Comparison of ENCODE assay signal across 8 cellular contexts in genomic region chr3:107430214-107431047, GRCh38. TPM values are rescaled to one million over a fixed set of nuclear protein-coding genes. Genes with fewer than 3 reads are reported as not detected.
DNase-seq lines count a peak whose midpoint lies in the region; ATAC-seq and TF ChIP-seq lines count a peak whose summit lies in the region.

No MANE protein-coding gene starts in this region.

- H3K4me2 ChIP-seq in Karpas-422 (ENCODE audit: low read depth, low read length, poor library complexity, severe bottlenecking) = peak overlapping the region; percentile 80

- peak overlapping the region; percentile 86 for H3K9ac ChIP-seq in Karpas-422 (ENCODE audit: low read length)

- in situ Hi-C loops in astrocyte of the spinal cord (cut with HindIII; ENCODE audit: low sequenced_read_pairs) = no loop called here

- ATAC-seq in stimulated activated naive CD8-positive, alpha-beta T cell treated with anti-CD3 and anti-CD28 coated beads, Interleukin-15, Interleukin-2, amounts not matched to agents 100 U/mL and 50 U/mL, for 24 hours = no peak
- ATAC-seq in HG03439 (IDR thresholded peaks at IDR 0.05; ENCODE audit: unreplicated experiment) = no peak

- peak overlapping the region; percentile 54 for H3K27ac ChIP-seq in Karpas-422 (ENCODE audit: low read length)

- H3K36me3 ChIP-seq in GM06990 (ENCODE audit: control insufficient read depth, insufficient read depth, low read length) = no peaks in the 10 kb centered on the region
- no peaks in the 10 kb centered on the region for H3K36me3 ChIP-seq in Karpas-422 (ENCODE audit: insufficient read depth, low read length)

- H3K4me1 ChIP-seq in Karpas-422 (ENCODE audit: low read length) = peaks cover 65% of the 10 kb centered on the region

- no peaks in the 10 kb centered on the region for H3K9me3 ChIP-seq in Karpas-422 (ENCODE audit: low read length)

- DNase-seq in GM06990 (ENCODE audit: extremely low read depth, insufficient read length) (peak; percentile 10), Karpas-422 (peak; percentile 74), astrocyte of the spinal cord (ENCODE audit: low read depth, low spot score) (peak; percentile 47), inferior parietal cortex (ENCODE audit: extremely low spot score) (peak; percentile 64), NOMO-1 treated with DMSO at 0.1 percent for 48 hours (lab: John Stamatoyannopoulos, UW; ENCODE audit: unreplicated experiment) (no peak)
- peak; percentile 12 for DNase-seq in stimulated activated naive CD8-positive, alpha-beta T cell treated with anti-CD3 and anti-CD28 coated beads, Interleukin-15, Interleukin-2, amounts not matched to agents 100 U/mL and 50 U/mL, for 24 hours
- DNase-seq in stimulated activated CD4-positive, alpha-beta T cell treated with anti-CD3 and anti-CD28 coated beads, Interleukin-4, amount 100 ng/mL, for 4 hours = no peak

- H3K79me2 ChIP-seq in Karpas-422 (ENCODE audit: low read length) = no peaks in the 10 kb centered on the region

- peak overlapping the region; percentile 73 for H2AFZ ChIP-seq in Karpas-422 (ENCODE audit: low read length)

- peak overlapping the region; percentile 74 for H3K4me3 ChIP-seq in GM06990 (replicated peaks; ENCODE audit: low read depth, low read length)
- H3K4me3 ChIP-seq in Karpas-422 (ENCODE audit: low read length) = peak overlapping the region; percentile 81
- peak overlapping the region; percentile 60 for H3K4me3 ChIP-seq in astrocyte of the spinal cord (ENCODE audit: low read depth, low read length)

- TF ChIP-seq CTCF in GM06990 (IDR thresholded peaks at IDR 0.05; ENCODE audit: insufficient read depth, low read length, poor library complexity, severe bottlenecking) (no peak), astrocyte of the spinal cord (IDR thresholded peaks at IDR 0.05; ENCODE audit: low read depth, low read length) (no peak)

- H3K27me3 ChIP-seq in GM06990 (replicated peaks; ENCODE audit: control insufficient read depth, insufficient read depth, low read length) = no peaks in the 10 kb centered on the region; the same call in 1 of the 2 replicates
- H3K27me3 ChIP-seq in Karpas-422 (ENCODE audit: low read length) = no peaks in the 10 kb centered on the region

- H3K9me2 ChIP-seq in Karpas-422 (replicated peaks; ENCODE audit: insufficient read depth, low read length) = no peaks in the 10 kb centered on the region

- no peaks in the 10 kb centered on the region for H4K20me1 ChIP-seq in Karpas-422 (ENCODE audit: insufficient read depth, low read depth, low read length)

RNA-seq across cellular contexts. Expression of gene CCDC54, which starts 53.2 kb away (rescaled TPM):
- not detected in 2 replicates for total RNA-seq in Karpas-422 (2014; rRNA removed; shearing (Covaris generic); ENCODE audit: low replicate concordance)

Comparison
In these comparisons a context has a peak if more than half of its experiments do, and no peak if none do; other contexts are left out.
1. DNase-seq: peak in GM06990 (single experiment), Karpas-422 (single experiment), astrocyte of the spinal cord (single experiment), inferior parietal cortex (single experiment) and stimulated activated naive CD8-positive, alpha-beta T cell treated with anti-CD3 and anti-CD28 coated beads, Interleukin-15, Interleukin-2, amounts not matched to agents 100 U/mL and 50 U/mL, for 24 hours (single experiment); none in NOMO-1 treated with DMSO at 0.1 percent for 48 hours (single experiment) and stimulated activated CD4-positive, alpha-beta T cell treated with anti-CD3 and anti-CD28 coated beads, Interleukin-4, amount 100 ng/mL, for 4 hours (0 of 2).
2. Peak in every context shown above with its lines, with median percentiles within 50 percentile points of each other: H3K4me3 ChIP-seq.